ENCODE assay signal across 19 cellular contexts in the genomic region with DNA sequence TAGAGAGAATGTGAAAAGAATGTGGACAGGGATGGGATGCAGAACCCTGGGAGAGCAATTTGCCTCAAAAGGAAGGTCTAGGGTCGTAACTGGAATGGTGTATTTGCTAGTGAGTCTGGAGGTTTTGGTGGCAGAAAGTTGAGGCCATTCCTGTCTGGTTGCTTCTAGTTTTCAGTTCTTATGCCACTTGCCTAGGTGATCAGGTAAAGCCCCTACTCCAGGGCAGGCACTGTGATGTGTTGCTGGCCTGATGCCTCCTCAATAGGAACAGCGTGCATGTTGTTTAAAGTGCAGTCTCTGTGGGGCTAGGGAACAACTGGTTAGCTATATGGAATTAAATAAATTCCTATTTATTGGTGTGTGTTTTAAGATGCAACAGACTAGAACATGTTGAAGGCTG.
"Had no signal": no experiment of that assay in that cellular context is flagged by ENCODE, and none has a peak within 500 bp of the region (broad histone marks: within the 10 kb centered on the region; RNA-seq: fewer than 3 reads in every experiment).

No MANE protein-coding gene starts in this region.

- H3K27me3 ChIP-seq: neutrophil, right lobe of liver, stomach, transverse colon had no signal

- H3K4me1 ChIP-seq: psoas muscle had no signal

- H3K9me3 ChIP-seq: psoas muscle, right lobe of liver, thoracic aorta, transverse colon had no signal

- H3K4me3 ChIP-seq: psoas muscle, right lobe of liver, stomach, thoracic aorta, transverse colon had no signal

- H3K4me1 Mint-ChIP-seq: endodermal cell had no signal

- ATAC-seq: left lobe of liver, psoas muscle, right lobe of liver had no signal

- H3K4me3 Mint-ChIP-seq: endodermal cell had no signal

- H3K27ac ChIP-seq: neutrophil, psoas muscle, right lobe of liver, stomach, thoracic aorta, transverse colon had no signal

- DNase-seq: cerebellar nuclear complex; dermis blood vessel endothelial cell; endodermal cell; foreskin melanocyte; islet precursor cell; mesenchymal stem cell; midbrain; psoas muscle; retina; right lobe of liver; stimulated activated CD4-positive, alpha-beta T cell treated with anti-CD3 and anti-CD28 coated beads, Interleukin-4, amount 100 ng/mL, for 1 hour; stimulated activated CD8-positive, alpha-beta memory T cell treated with anti-CD3 and anti-CD28 coated beads, Interleukin-4, amount 100 ng/mL, for 48 hours; stimulated activated naive CD4-positive, alpha-beta T cell; stomach; substantia nigra; transverse colon had no signal

- H3K27ac Mint-ChIP-seq: endodermal cell had no signal
